2 cellular contexts compared by ENCODE assay signal in the genomic region with DNA sequence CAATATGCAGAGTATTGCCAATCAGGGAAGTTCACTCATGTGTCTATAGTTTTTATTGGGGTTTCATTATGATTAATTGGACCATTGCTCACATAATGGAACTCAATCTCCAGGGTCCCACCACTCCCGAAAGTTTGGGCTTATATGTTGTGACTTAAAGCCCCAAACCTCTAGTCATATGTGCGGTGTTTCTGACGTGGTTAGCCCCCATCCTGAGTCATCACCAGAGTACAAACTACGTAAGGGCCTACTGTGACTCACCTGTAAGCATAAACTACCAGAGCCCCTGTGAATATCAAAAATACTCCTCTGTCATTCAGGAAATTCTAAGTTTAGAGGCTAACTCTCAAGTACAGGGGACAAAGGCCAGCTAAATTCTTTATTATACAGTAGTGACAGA.
TF ChIP-seq lines count a peak whose summit lies in the region.

No MANE protein-coding gene starts in this region.

TF ChIP-seq in SK-N-SH, 30 proteins besides CTCF, POLR2A, EP300 and RAD21 (continued from another document):
- TF ChIP-seq FOSL2 (IDR thresholded peaks at IDR 0.05; ENCODE audit: borderline replicate concordance, low read depth), result peak; percentile 16; the same call in 1 of the 2 replicates

TF ChIP-seq in SK-N-SH treated with all-trans-retinoic acid at 6 μM for 48 hours, 23 proteins besides CTCF, POLR2A, EP300 and RAD21 (continued from another document):
- TF ChIP-seq TSHZ2 (CRISPR knock-in tag; IDR thresholded peaks at IDR 0.05), result no peak
- no peak for TF ChIP-seq ZC3H10 (CRISPR knock-in tag; IDR thresholded peaks at IDR 0.05)
- TF ChIP-seq ARNTL (CRISPR knock-in tag; IDR thresholded peaks at IDR 0.05; ENCODE audit: borderline replicate concordance, low read depth), result no peak
- no peak for TF ChIP-seq ZFP30 (CRISPR knock-in tag; IDR thresholded peaks at IDR 0.05)
- no peak for TF ChIP-seq ESRRG (CRISPR knock-in tag; IDR thresholded peaks at IDR 0.05)
